ENCODE assay signal across 10 cellular contexts in the genomic region with DNA sequence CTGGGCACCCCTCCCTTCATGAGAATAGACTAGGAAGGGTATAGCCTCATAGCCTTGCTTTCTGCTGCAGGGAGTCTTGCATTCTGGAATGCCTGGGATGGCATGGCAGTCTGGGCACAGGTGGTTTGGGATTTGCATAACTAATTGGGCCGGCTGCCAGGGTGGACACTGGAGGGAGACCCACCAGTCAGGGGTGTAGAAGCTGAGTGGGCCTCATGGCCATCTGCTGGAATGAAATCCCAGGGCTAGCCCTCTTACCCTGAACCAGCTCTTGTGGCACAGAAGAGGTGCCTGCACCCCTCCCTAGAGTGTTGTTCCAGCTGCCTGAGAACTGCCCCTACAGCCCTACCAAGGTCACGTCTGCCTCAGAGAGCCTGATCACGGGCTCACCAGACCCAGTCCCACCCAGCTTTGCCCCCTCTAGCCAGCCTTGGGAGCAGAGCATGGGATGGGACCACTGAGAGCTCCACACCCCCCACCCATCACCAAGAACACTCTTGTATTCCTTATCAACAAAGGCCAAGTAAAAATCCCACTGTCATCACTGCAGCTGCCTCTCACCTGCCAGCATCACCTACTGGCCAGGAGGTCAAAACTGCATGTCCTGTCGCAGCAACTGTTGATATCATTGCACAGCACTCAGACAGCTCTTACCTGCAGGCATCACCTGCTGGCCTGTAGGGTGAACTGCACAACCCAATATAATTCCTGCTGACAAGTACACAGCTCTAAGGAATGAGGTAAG.
DNase-seq lines count a peak whose midpoint lies in the region; ATAC-seq, FAIRE-seq and TF ChIP-seq lines count a peak whose summit lies in the region.
"Had no signal": no experiment of that assay in that cellular context is flagged by ENCODE, and none has a peak within 500 bp of the region (broad histone marks: within the 10 kb centered on the region; RNA-seq: fewer than 3 reads in every experiment).

No MANE protein-coding gene starts in this region.

- H3K36me3 ChIP-seq in ascending aorta = peaks cover 47 to 56% of the 10 kb centered on the region in 2 donors
- H3K36me3 ChIP-seq in keratinocyte (ENCODE audit: control insufficient read depth in 2 of 2, extremely low read depth in 1 of 2, insufficient read depth in 2 of 2, low read length in 2 of 2) = no peaks in the 10 kb centered on the region

- H3K9ac ChIP-seq in keratinocyte (ENCODE audit: control insufficient read depth, extremely low read depth, insufficient read depth, low read length) = no peak overlapping the region

- H3K9me3 ChIP-seq in ascending aorta (peaks cover 26 to 49% of the 10 kb centered on the region in 2 donors), keratinocyte (ENCODE audit: control insufficient read depth, low read depth, low read length) (no peaks in the 10 kb centered on the region)

- TF ChIP-seq CTCF in AG09309 (IDR thresholded peaks at IDR 0.05; ENCODE audit: control insufficient read depth, insufficient read depth, low read depth, low read length, missing control alignments) (peak; percentile 33), ascending aorta (IDR thresholded peaks at IDR 0.05) (peak in 2 of 3 experiments; percentile 5 to 6), keratinocyte (optimal IDR thresholded peaks at IDR 0.05 in 1 of 3, IDR thresholded peaks at IDR 0.05 in 1 of 3, conservative IDR thresholded peaks at IDR 0.05 in 1 of 3; ENCODE audit: extremely low read depth in 1 of 3, insufficient read depth in 2 of 3, low read length in 3 of 3) (peak; percentile 86 to 97 (median 95))

- H3K27ac ChIP-seq in ascending aorta (no peak overlapping the region), keratinocyte (ENCODE audit: control insufficient read depth, insufficient read depth, low read length) (no peak overlapping the region)

- H3K4me1 ChIP-seq in ascending aorta = no peaks in the 10 kb centered on the region
- H3K4me1 ChIP-seq in keratinocyte (ENCODE audit: control insufficient read depth, extremely low read depth, insufficient read depth, low read length) = no peaks in the 10 kb centered on the region

- FAIRE-seq in keratinocyte (lab: Jason Lieb, UNC) = peak; percentile 46

- DNase-seq in AG09309 (ENCODE audit: low read depth) (no peak), H4 (ENCODE audit: low spot score) (peak; percentile 22), ascending aorta (ENCODE audit: low spot score in 2 of 2) (no peak), keratinocyte (ENCODE audit: low read depth, low spot score) (no peak), foreskin melanocyte (no peak), GM19238 (ENCODE audit: insufficient read length, low spot score) (no peak)
- DNase-seq: activated T-cell treated with anti-CD3 and anti-CD28 coated beads, Interleukin-2, amount 50 U/mL, for 48 hours; stimulated activated naive CD4-positive, alpha-beta T cell treated with Interleukin-2 at 50 U/mL for 16 hours had no signal

- no peaks in the 10 kb centered on the region for H3K9me1 ChIP-seq in keratinocyte (ENCODE audit: control insufficient read depth, extremely low read depth, insufficient read depth, low read length)

- no peak overlapping the region for H2AFZ ChIP-seq in keratinocyte (ENCODE audit: control insufficient read depth, low read length)

- dilution Hi-C loops in keratinocyte (cut with MboI; ENCODE audit: extremely low pct_ligation_motif_present, low sequenced_read_pairs) = no loop called here

- H3K27me3 ChIP-seq in ascending aorta (no peaks in the 10 kb centered on the region), keratinocyte (ENCODE audit: control insufficient read depth, extremely low read depth, insufficient read depth, low read length) (no peaks in the 10 kb centered on the region)

- H3K4me3 ChIP-seq in AG09309 (ENCODE audit: control insufficient read depth, low read depth, low read length) (no peak overlapping the region), ascending aorta (no peak overlapping the region), keratinocyte (ENCODE audit: control insufficient read depth in 2 of 3, extremely low read depth in 1 of 3, insufficient read depth in 2 of 3, low read depth in 1 of 3, low read length in 3 of 3) (no peak overlapping the region)

- intact Hi-C loops in ascending aorta (cut with DNase I) = no loop called here

- H3K4me2 ChIP-seq in keratinocyte (ENCODE audit: control insufficient read depth, extremely low read depth, insufficient read depth, low read depth, low read length) = no peak overlapping the region

- H4K20me1 ChIP-seq in keratinocyte (ENCODE audit: control insufficient read depth, extremely low read depth, insufficient read depth, low read length) = no peaks in the 10 kb centered on the region

- H3K79me2 ChIP-seq in keratinocyte (ENCODE audit: control insufficient read depth, insufficient read depth, low read length) = no peaks in the 10 kb centered on the region

- no peak for ATAC-seq in GM21619 (IDR thresholded peaks at IDR 0.05; ENCODE audit: unreplicated experiment)
- no peak for ATAC-seq in HG03354 (IDR thresholded peaks at IDR 0.05; ENCODE audit: poor library complexity, severe bottlenecking, unreplicated experiment)

Comparison
In these comparisons a context has a peak if more than half of its experiments do, and no peak if none do; other contexts are left out.
1. CTCF ChIP-seq: peak in every context shown above with its lines; median percentile 95 in keratinocyte; 33 in AG09309; 6 in ascending aorta.